ENCODE assay signal across 10 cellular contexts in the genomic region with DNA sequence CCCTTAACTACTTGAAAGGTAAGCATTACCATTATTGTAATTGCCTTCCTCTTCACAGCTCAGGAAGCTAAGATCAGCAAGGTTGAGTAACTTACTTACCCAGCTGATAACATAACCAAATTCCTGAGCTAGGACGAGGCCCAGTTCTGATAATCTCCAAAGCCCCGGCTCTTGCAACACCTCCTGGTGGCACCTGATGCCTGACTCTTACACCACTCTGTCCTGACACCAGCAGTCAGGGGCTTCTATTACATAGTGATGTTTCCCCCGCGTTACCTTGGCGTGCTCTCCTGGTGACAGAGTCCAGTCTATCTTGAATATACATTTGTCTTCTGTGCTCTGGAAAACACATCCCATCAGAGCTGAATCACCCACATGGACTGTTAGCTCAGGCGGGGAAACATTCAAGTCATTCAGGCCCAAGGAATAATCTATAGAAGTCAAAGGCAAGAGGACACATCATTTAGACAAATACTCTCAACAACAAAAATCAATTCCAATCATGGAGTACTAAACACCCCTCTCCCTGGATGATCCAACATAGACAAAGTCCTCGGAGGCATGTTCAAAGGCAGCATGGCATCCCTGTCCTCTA. TPM values are rescaled to one million over a fixed set of nuclear protein-coding genes. Genes with fewer than 3 reads are reported as not detected.
DNase-seq lines count a peak whose midpoint lies in the region; ATAC-seq and TF ChIP-seq lines count a peak whose summit lies in the region.
"Had no signal": no experiment of that assay in that cellular context is flagged by ENCODE, and none has a peak within 500 bp of the region (broad histone marks: within the 10 kb centered on the region; RNA-seq: fewer than 3 reads in every experiment).

No MANE protein-coding gene starts in this region.

- H3K27ac Mint-ChIP-seq in activated naive CD4-positive, alpha-beta T cell treated with anti-CD3 and anti-CD28 coated beads for 36 hours: peak overlapping the region; percentile 6
- H3K27ac Mint-ChIP-seq in activated CD8-positive, alpha-beta T cell treated with anti-CD3 and anti-CD28 coated beads, Interleukin-2, amount 10 ng/mL, durations not matched to agents 7 days and 5 days: peak overlapping the region; percentile 94

- TF ChIP-seq POLR2A in upper lobe of left lung (IDR thresholded peaks at IDR 0.05): no peak

- no peaks in the 10 kb centered on the region for H3K27me3 ChIP-seq in upper lobe of left lung

- peak overlapping the region; percentile 36 to 71 (median 44) for H3K27ac ChIP-seq in upper lobe of left lung
- H3K27ac ChIP-seq: VCaP had no signal

- H3K4me1 ChIP-seq in upper lobe of left lung: peaks cover 9 to 57% (median 32%) of the 10 kb centered on the region in 4 donors

- TF ChIP-seq CTCF in upper lobe of left lung (IDR thresholded peaks at IDR 0.05): no peak

- peaks cover 83% of the 10 kb centered on the region for H3K4me1 Mint-ChIP-seq in activated naive CD4-positive, alpha-beta T cell treated with anti-CD3 and anti-CD28 coated beads for 36 hours (ENCODE audit: low read depth)
- H3K4me1 Mint-ChIP-seq in activated CD8-positive, alpha-beta T cell treated with anti-CD3 and anti-CD28 coated beads, Interleukin-2, amount 10 ng/mL, durations not matched to agents 7 days and 5 days (ENCODE audit: low read depth): peaks cover 92% of the 10 kb centered on the region

- CTCF ChIA-PET in activated naive CD4-positive, alpha-beta T cell treated with anti-CD3 and anti-CD28 coated beads for 36 hours (lab: Charles Lee): interaction anchor here (0.8 to 1.9 kb wide), 5 partner anchors 10 to 59 kb away, joined by 3 to 7 read pairs (median 3); no protein-coding TSS in a partner anchor
- CTCF ChIA-PET in activated CD8-positive, alpha-beta T cell treated with anti-CD3 and anti-CD28 coated beads, Interleukin-2, amount 10 ng/mL, durations not matched to agents 7 days and 5 days (lab: Charles Lee): interaction anchor here (0.9 to 10.0 kb wide), 7 partner anchors 10 to 49 kb away, joined by 3 to 88 read pairs (median 12); a partner anchor contains a TSS

- intact Hi-C loops in activated naive CD4-positive, alpha-beta T cell treated with anti-CD3 and anti-CD28 coated beads for 36 hours (cut with micrococcal nuclease): no loop called here
- intact Hi-C loops in left colon (cut with DNase I, micrococcal nuclease): no loop called here

- no peaks in the 10 kb centered on the region for H3K9me3 Mint-ChIP-seq in activated naive CD4-positive, alpha-beta T cell treated with anti-CD3 and anti-CD28 coated beads for 36 hours
- H3K9me3 Mint-ChIP-seq in activated CD8-positive, alpha-beta T cell treated with anti-CD3 and anti-CD28 coated beads, Interleukin-2, amount 10 ng/mL, durations not matched to agents 7 days and 5 days (ENCODE audit: insufficient read depth): no peaks in the 10 kb centered on the region
- H3K9me3 Mint-ChIP-seq: naive B cell had no signal

- no peak overlapping the region for H3K4me3 ChIP-seq in upper lobe of left lung

- peaks cover 42% of the 10 kb centered on the region for H3K36me3 Mint-ChIP-seq in activated naive CD4-positive, alpha-beta T cell treated with anti-CD3 and anti-CD28 coated beads for 36 hours (ENCODE audit: low read depth)
- peaks cover 79% of the 10 kb centered on the region for H3K36me3 Mint-ChIP-seq in activated CD8-positive, alpha-beta T cell treated with anti-CD3 and anti-CD28 coated beads, Interleukin-2, amount 10 ng/mL, durations not matched to agents 7 days and 5 days (ENCODE audit: low read depth)
- H3K36me3 Mint-ChIP-seq: naive B cell had no signal

- peak in 1 of 4 donors; percentile 2 for TF ChIP-seq EP300 in upper lobe of left lung (IDR thresholded peaks at IDR 0.05)

- H3K36me3 ChIP-seq in upper lobe of left lung: no peaks in the 10 kb centered on the region

- no peak for DNase-seq in activated naive CD4-positive, alpha-beta T cell treated with anti-CD3 and anti-CD28 coated beads for 36 hours
- no peak for DNase-seq in activated naive CD4-positive, alpha-beta T cell treated with Interleukin-2 at 50 U/mL for 16 hours
- no peak for DNase-seq in activated CD8-positive, alpha-beta T cell treated with anti-CD3 and anti-CD28 coated beads, Interleukin-2, amount 10 ng/mL, durations not matched to agents 7 days and 5 days
- peak; percentile 53 for DNase-seq in iPS-NIHi7 (ENCODE audit: extremely low spot score)
- DNase-seq in upper lobe of left lung: peak in 1 of 2 donors; percentile 79
- DNase-seq in left colon: no peak
- DNase-seq in H4 (ENCODE audit: low spot score): no peak
- DNase-seq: naive B cell had no signal

- POLR2A ChIA-PET in activated CD8-positive, alpha-beta T cell treated with anti-CD3 and anti-CD28 coated beads, Interleukin-2, amount 10 ng/mL, durations not matched to agents 7 days and 5 days (lab: Charles Lee): interaction anchor here (0.6 to 11.8 kb wide), 5 partner anchors 8 to 94 kb away, joined by 4 to 106 read pairs (median 7); a partner anchor contains a TSS

- no peak overlapping the region for H3K4me3 Mint-ChIP-seq in activated naive CD4-positive, alpha-beta T cell treated with anti-CD3 and anti-CD28 coated beads for 36 hours
- H3K4me3 Mint-ChIP-seq in activated CD8-positive, alpha-beta T cell treated with anti-CD3 and anti-CD28 coated beads, Interleukin-2, amount 10 ng/mL, durations not matched to agents 7 days and 5 days: no peak overlapping the region

- H3K27me3 Mint-ChIP-seq in activated naive CD4-positive, alpha-beta T cell treated with anti-CD3 and anti-CD28 coated beads for 36 hours (ENCODE audit: low read depth): no peaks in the 10 kb centered on the region
- H3K27me3 Mint-ChIP-seq in activated CD8-positive, alpha-beta T cell treated with anti-CD3 and anti-CD28 coated beads, Interleukin-2, amount 10 ng/mL, durations not matched to agents 7 days and 5 days (ENCODE audit: low read depth): no peaks in the 10 kb centered on the region

- 58 to 89% methylated on average over 5 to 7 of the region's 7 CpGs for WGBS in upper lobe of left lung, 2 donors

- no peak for ATAC-seq in activated CD8-positive, alpha-beta T cell treated with anti-CD3 and anti-CD28 coated beads, Interleukin-2, amount 10 ng/mL, durations not matched to agents 7 days and 5 days
- ATAC-seq in upper lobe of left lung (ENCODE audit: low FRiP score in 2 of 2): peak; percentile 35 to 82
- ATAC-seq in left colon: no peak
- no peak for ATAC-seq in GM21576 (IDR thresholded peaks at IDR 0.05; ENCODE audit: unreplicated experiment)

- H3K9me3 ChIP-seq in upper lobe of left lung: no peaks in the 10 kb centered on the region

RNA-seq across cellular contexts. Expression of a gene that starts 12.6 kb away (rescaled TPM):
- 10 to 100 TPM; 67.5 to 71.4 TPM for total RNA-seq in activated naive CD4-positive, alpha-beta T cell treated with anti-CD3 and anti-CD28 coated beads for 36 hours
- 100 to 1,000 TPM; 140 to 144 TPM for total RNA-seq in activated CD8-positive, alpha-beta T cell treated with anti-CD3 and anti-CD28 coated beads, Interleukin-2, amount 10 ng/mL, durations not matched to agents 7 days and 5 days
- total RNA-seq in upper lobe of left lung (100 to 1,000 TPM in 2 of 6 donors, 10 to 100 TPM in 4; 33.0 to 105 (median 49.5) TPM), left colon (1 to 10 TPM; 4.9 to 6.7 TPM)
- total RNA-seq in H4 (2014; rRNA removed; shearing (Covaris generic)): not detected in 2 replicates

RNA-seq across cellular contexts. Expression of a gene that starts 35.8 kb away (rescaled TPM):
- total RNA-seq in activated naive CD4-positive, alpha-beta T cell treated with anti-CD3 and anti-CD28 coated beads for 36 hours: not detected
- total RNA-seq in activated CD8-positive, alpha-beta T cell treated with anti-CD3 and anti-CD28 coated beads, Interleukin-2, amount 10 ng/mL, durations not matched to agents 7 days and 5 days: not detected
- total RNA-seq in upper lobe of left lung (1 to 10 TPM in 1 of 6 donors, under 1 TPM in 3, not detected in 2; 0.22 to 2.4 (median 0.32) TPM), left colon (under 1 TPM; 0.06 to 0.47 TPM)
- total RNA-seq in H4 (2014; rRNA removed; shearing (Covaris generic)): not detected in 2 replicates

RNA-seq across cellular contexts. Expression of a gene that starts 39.9 kb away (rescaled TPM):
- 10 to 100 TPM; 29.3 to 30.5 TPM for total RNA-seq in activated naive CD4-positive, alpha-beta T cell treated with anti-CD3 and anti-CD28 coated beads for 36 hours
- total RNA-seq in activated CD8-positive, alpha-beta T cell treated with anti-CD3 and anti-CD28 coated beads, Interleukin-2, amount 10 ng/mL, durations not matched to agents 7 days and 5 days: 10 to 100 TPM; 19.6 to 20.0 TPM
- total RNA-seq in upper lobe of left lung: 10 to 100 TPM in 4 of 6 donors, 1 to 10 TPM in 2; 2.3 to 27.7 (median 10.4) TPM
- 10 to 100 TPM in 1 of 2 donors, 1 to 10 TPM in 1; 6.3 to 12.8 TPM for total RNA-seq in left colon
- 9.8 and 10.4 TPM in 2 replicates for total RNA-seq in H4 (2014; rRNA removed; shearing (Covaris generic))

RNA-seq across cellular contexts. Expression of a gene that starts 51.9 kb away (rescaled TPM):
- total RNA-seq in activated naive CD4-positive, alpha-beta T cell treated with anti-CD3 and anti-CD28 coated beads for 36 hours: 10 to 100 TPM; 25.3 to 28.4 TPM
- total RNA-seq in activated CD8-positive, alpha-beta T cell treated with anti-CD3 and anti-CD28 coated beads, Interleukin-2, amount 10 ng/mL, durations not matched to agents 7 days and 5 days: 10 to 100 TPM; 11.7 to 12.2 TPM
- total RNA-seq in upper lobe of left lung: 100 to 1,000 TPM in 3 of 6 donors, 10 to 100 TPM in 3; 51.6 to 146 (median 110) TPM
- total RNA-seq in left colon: 10 to 100 TPM; 62.1 to 84.7 TPM
- total RNA-seq in H4 (2014; rRNA removed; shearing (Covaris generic)): 1.0 and 1.7 TPM in 2 replicates

RNA-seq across cellular contexts. Expression of a gene that starts 59.6 kb away (rescaled TPM):
- total RNA-seq in activated naive CD4-positive, alpha-beta T cell treated with anti-CD3 and anti-CD28 coated beads for 36 hours: under 1 TPM; 0.07 to 0.12 TPM
- under 1 TPM; 0.05 TPM for total RNA-seq in activated CD8-positive, alpha-beta T cell treated with anti-CD3 and anti-CD28 coated beads, Interleukin-2, amount 10 ng/mL, durations not matched to agents 7 days and 5 days
- total RNA-seq in upper lobe of left lung (1 to 10 TPM in 5 of 6 donors, under 1 TPM in 1; under 0.01 to 5.5 (median 3.3) TPM), left colon (1 to 10 TPM in 1 of 2 donors, under 1 TPM in 1; 0.67 to 1.6 TPM)
- 2.5 and 3.9 TPM in 2 replicates for total RNA-seq in H4 (2014; rRNA removed; shearing (Covaris generic))

Comparison
In these comparisons a context has a peak if more than half of its experiments do, and no peak if none do; other contexts are left out.
1. ATAC-seq: peak in upper lobe of left lung (2 of 2); none in activated CD8-positive, alpha-beta T cell treated with anti-CD3 and anti-CD28 coated beads, Interleukin-2, amount 10 ng/mL, durations not matched to agents 7 days and 5 days (single experiment), left colon (single experiment) and GM21576 (single experiment).
2. RNA of a gene that starts 12.6 kb away (total RNA-seq): 140 to 144 TPM in activated CD8-positive, alpha-beta T cell treated with anti-CD3 and anti-CD28 coated beads, Interleukin-2, amount 10 ng/mL, durations not matched to agents 7 days and 5 days, 67.5 to 71.4 TPM in activated naive CD4-positive, alpha-beta T cell treated with anti-CD3 and anti-CD28 coated beads for 36 hours and 33.0 to 105 TPM in upper lobe of left lung; 4.9 to 6.7 TPM in left colon and not detected in H4; every median in the first group is over 4 times any median in the second.